8 cellular contexts compared by ENCODE assay signal in genomic region chr20:53594068-53595017, GRCh38. TPM values are rescaled to one million over a fixed set of nuclear protein-coding genes. Genes with fewer than 3 reads are reported as not detected.
DNase-seq lines count a peak whose midpoint lies in the region; ATAC-seq, FAIRE-seq and TF ChIP-seq lines count a peak whose summit lies in the region.

No MANE protein-coding gene starts in this region.

- no peaks in the 10 kb centered on the region for H3K9me3 ChIP-seq in Loucy (ENCODE audit: insufficient read depth, low read depth, low read length)
- no peaks in the 10 kb centered on the region for H3K9me3 ChIP-seq in RWPE2 (ENCODE audit: severe bottlenecking)
- no peaks in the 10 kb centered on the region for H3K9me3 ChIP-seq in neutrophil

- peak overlapping the region; percentile 81 for H3K4me2 ChIP-seq in Loucy (ENCODE audit: low read depth, low read length, poor library complexity, severe bottlenecking)

- peak; percentile 16 for TF ChIP-seq POLR2A in H54 (IDR thresholded peaks at IDR 0.05; ENCODE audit: low read depth, low read length)

- DNase-seq in EL, result peak; percentile 91
- DNase-seq in H54 (ENCODE audit: insufficient read length, low spot score), result peak; percentile 56
- peak; percentile 99 for DNase-seq in RWPE2 (ENCODE audit: low spot score)
- DNase-seq in activated gamma-delta T cell (lab: John Stamatoyannopoulos, UW), result peak; percentile 99
- peak in 1 of 2 donors; percentile 61 for DNase-seq in foreskin keratinocyte

- TF ChIP-seq CTCF in Loucy (conservative IDR thresholded peaks at IDR 0.05; ENCODE audit: low read length) (peak; percentile 37), RWPE2 (IDR thresholded peaks at IDR 0.05; ENCODE audit: poor library complexity, severe bottlenecking) (peak; percentile 87), foreskin keratinocyte (conservative IDR thresholded peaks at IDR 0.05) (peak; percentile 49), neutrophil (IDR thresholded peaks at IDR 0.05) (no peak), subcutaneous adipose tissue (IDR thresholded peaks at IDR 0.05; ENCODE audit: low read depth) (peak; percentile 87)

- peak overlapping the region; percentile 74 for H2AFZ ChIP-seq in Loucy (ENCODE audit: low read length)

- FAIRE-seq in H54 (lab: Jason Lieb, UNC), result no peak

- H3K4me3 ChIP-seq in Loucy (ENCODE audit: low read length, poor library complexity, severe bottlenecking) (peak overlapping the region; percentile 97), RWPE2 (ENCODE audit: severe bottlenecking) (peak overlapping the region; percentile 61), neutrophil (ENCODE audit: low read depth in 1 of 2, low read length in 1 of 2) (peak overlapping the region; percentile 82 to 90)

- peaks cover 50% of the 10 kb centered on the region for H3K79me2 ChIP-seq in Loucy (ENCODE audit: insufficient read depth, low read length)

- H3K27me3 ChIP-seq in Loucy (ENCODE audit: insufficient read depth, low read length, poor library complexity, severe bottlenecking) (peaks cover 7% of the 10 kb centered on the region), RWPE2 (ENCODE audit: insufficient read depth, poor library complexity, severe bottlenecking) (no peaks in the 10 kb centered on the region), foreskin keratinocyte (no peaks in the 10 kb centered on the region), neutrophil (no peaks in the 10 kb centered on the region)

- peaks cover 5% of the 10 kb centered on the region for H4K20me1 ChIP-seq in Loucy (ENCODE audit: insufficient read depth, low read length, poor library complexity, severe bottlenecking)

- no peaks in the 10 kb centered on the region for H3K9me2 ChIP-seq in Loucy (replicated peaks; ENCODE audit: low read depth, low read length)

- ATAC-seq in RWPE2 (ENCODE audit: low read depth) (peak; percentile 60), foreskin keratinocyte (peak; percentile 65)

- peaks cover 31% of the 10 kb centered on the region for H3K4me1 ChIP-seq in Loucy (ENCODE audit: insufficient read depth, low read length, poor library complexity, severe bottlenecking)
- peaks cover 38% of the 10 kb centered on the region for H3K4me1 ChIP-seq in RWPE2 (ENCODE audit: insufficient read depth, poor library complexity, severe bottlenecking)
- H3K4me1 ChIP-seq in foreskin keratinocyte, result peaks cover 32% of the 10 kb centered on the region
- peaks cover 36 to 47% of the 10 kb centered on the region in 2 experiments for H3K4me1 ChIP-seq in neutrophil (ENCODE audit: control insufficient read depth in 1 of 2, insufficient read depth in 1 of 2, low read depth in 1 of 2, low read length in 1 of 2)

- H3K9ac ChIP-seq in Loucy (ENCODE audit: low read depth, low read length, poor library complexity, severe bottlenecking), result peak overlapping the region; percentile 99

- peak overlapping the region; percentile 91 for H3K27ac ChIP-seq in RWPE2 (ENCODE audit: poor library complexity, severe bottlenecking)
- peak overlapping the region; percentile 92 for H3K27ac ChIP-seq in foreskin keratinocyte
- H3K27ac ChIP-seq in neutrophil, result peak overlapping the region; percentile 98

- H3K36me3 ChIP-seq in Loucy (ENCODE audit: insufficient read depth, low read length) (no peaks in the 10 kb centered on the region), RWPE2 (ENCODE audit: low read depth) (no peaks in the 10 kb centered on the region), neutrophil (no peaks in the 10 kb centered on the region)

- peaks cover 3% of the 10 kb centered on the region; the same call in 1 of the 2 replicates for H3F3A ChIP-seq in Loucy (ENCODE audit: low read depth)

RNA-seq across cellular contexts. Expression of gene ZNF217, which starts 0.7 kb away (rescaled TPM):
- total RNA-seq in foreskin keratinocyte (36.8 and 37.4 TPM in 2 replicates), subcutaneous adipose tissue (10 to 100 TPM; 29.6 to 62.3 (median 36.7) TPM)
- 5.1 and 5.9 TPM in 2 replicates for polyA plus RNA-seq in foreskin keratinocyte
